Comparison of ENCODE assay signal across 21 cellular contexts in genomic region chr19:20840371-20840770, GRCh38.
DNase-seq lines count a peak whose midpoint lies in the region; ATAC-seq lines count a peak whose summit lies in the region.
"Had no signal": no experiment of that assay in that cellular context is flagged by ENCODE, and none has a peak within 500 bp of the region (broad histone marks: within the 10 kb centered on the region; RNA-seq: fewer than 3 reads in every experiment).

No MANE protein-coding gene starts in this region.

- peak; percentile 32 for DNase-seq in A172 (ENCODE audit: low spot score)
- DNase-seq in HPDE6-E6E7 (ENCODE audit: extremely low spot score) = peak; percentile 44
- DNase-seq in RKO (ENCODE audit: low spot score) = peak; percentile 89
- peak; percentile 29 for DNase-seq in epithelial cell of prostate (ENCODE audit: low read depth, low spot score)
- DNase-seq: CD4-positive, alpha-beta memory T cell; DND-41; HCEC 1CT; KG1; MG63; NCI-H1048; NCI-H1436; NCI-H1930; NCI-H345; NCI-H524 treated with DMSO at 0.1 percent for 48 hours had no signal

- no peak for ATAC-seq in HG02938 (IDR thresholded peaks at IDR 0.05; ENCODE audit: unreplicated experiment)
- no peak for ATAC-seq in GM19452 (IDR thresholded peaks at IDR 0.05; ENCODE audit: unreplicated experiment)
- ATAC-seq in HG03469 (IDR thresholded peaks at IDR 0.05; ENCODE audit: unreplicated experiment) = no peak
- ATAC-seq: GM23338, HepG2, Right ventricle myocardium inferior had no signal

- no peak overlapping the region for H3K27ac ChIP-seq in epithelial cell of prostate
- H3K27ac ChIP-seq: BLaER1 had no signal

Comparison
In these comparisons a context has a peak if more than half of its experiments do, and no peak if none do; other contexts are left out.
1. DNase-seq: peak in every context shown above with its lines; median percentile 89 in RKO; 44 in HPDE6-E6E7; 32 in A172; 29 in epithelial cell of prostate.